Comparison of ENCODE assay signal across 8 cellular contexts in genomic region chr1:17045623-17046022, GRCh38. TPM values are rescaled to one million over a fixed set of nuclear protein-coding genes. Genes with fewer than 3 reads are reported as not detected.
DNase-seq lines count a peak whose midpoint lies in the region; ATAC-seq and TF ChIP-seq lines count a peak whose summit lies in the region.

No MANE protein-coding gene starts in this region.

- no peaks in the 10 kb centered on the region for H3K9me3 Mint-ChIP-seq in stimulated activated effector memory CD8-positive, alpha-beta T cell treated with anti-CD3 and anti-CD28 coated beads, Interleukin-12 subunit alpha, Interleukin-12 subunit beta, amount 100 ng/mL, for 72 hours

- intact Hi-C loops in left ventricle myocardium inferior (cut with micrococcal nuclease): loop anchor here (5.0 kb wide), 1 partner anchor 93 kb away; no protein-coding TSS in a partner anchor

- ATAC-seq in SK-N-SH treated with all-trans-retinoic acid at 6 μM for 48 hours: no peak
- no peak for ATAC-seq in stimulated activated effector memory CD8-positive, alpha-beta T cell treated with anti-CD3 and anti-CD28 coated beads, Interleukin-12 subunit alpha, Interleukin-12 subunit beta, amount 100 ng/mL, for 72 hours

- H3K9me3 ChIP-seq in SK-N-SH: no peaks in the 10 kb centered on the region
- no peaks in the 10 kb centered on the region for H3K9me3 ChIP-seq in left ventricle myocardium inferior (replicated peaks)

- H3K36me3 ChIP-seq in SK-N-SH (replicated peaks in 1 of 2; ENCODE audit: control insufficient read depth in 1 of 2, insufficient read depth in 2 of 2, low read length in 1 of 2) (peaks cover 21 to 55% of the 10 kb centered on the region in 2 experiments), left ventricle myocardium inferior (peaks cover 53% of the 10 kb centered on the region)

- no peak overlapping the region for H3K9ac ChIP-seq in SK-N-SH

- peak overlapping the region in 1 of 2 experiments; percentile 0; a peak in 1 of 4 replicates for H3K4me3 ChIP-seq in SK-N-SH (ENCODE audit: low read depth in 2 of 2, low read length in 1 of 2)
- peak overlapping the region; percentile 46 for H3K4me3 ChIP-seq in left ventricle myocardium inferior

- H3K36me3 Mint-ChIP-seq in stimulated activated effector memory CD8-positive, alpha-beta T cell treated with anti-CD3 and anti-CD28 coated beads, Interleukin-12 subunit alpha, Interleukin-12 subunit beta, amount 100 ng/mL, for 72 hours: peaks cover 83% of the 10 kb centered on the region

- TF ChIP-seq CTCF in SK-N-SH (IDR thresholded peaks at IDR 0.05) (no peak), VCaP (conservative IDR thresholded peaks at IDR 0.05) (no peak), left ventricle myocardium inferior (IDR thresholded peaks at IDR 0.05; ENCODE audit: borderline replicate concordance) (no peak)

- TF ChIP-seq RAD21 in SK-N-SH (IDR thresholded peaks at IDR 0.05; ENCODE audit: low read length): no peak

- H3K4me1 ChIP-seq in SK-N-SH (ENCODE audit: control insufficient read depth in 1 of 2, insufficient read depth in 2 of 2, low read depth in 1 of 2, low read length in 1 of 2): peaks cover 0 to 3% of the 10 kb centered on the region in 2 experiments; a peak in 1 of 4 replicates
- peaks cover 49% of the 10 kb centered on the region for H3K4me1 ChIP-seq in left ventricle myocardium inferior

- CTCF ChIA-PET in SK-N-SH (lab: Yijun Ruan, JAX): interaction anchor here (0.6 to 24.3 kb wide), 30 partner anchors 9 to 425 kb away, joined by 3 to 408 read pairs (median 4); no protein-coding TSS in a partner anchor

- no peak overlapping the region for H3K4me3 Mint-ChIP-seq in stimulated activated effector memory CD8-positive, alpha-beta T cell treated with anti-CD3 and anti-CD28 coated beads, Interleukin-12 subunit alpha, Interleukin-12 subunit beta, amount 100 ng/mL, for 72 hours

- H3K27ac Mint-ChIP-seq in stimulated activated effector memory CD8-positive, alpha-beta T cell treated with anti-CD3 and anti-CD28 coated beads, Interleukin-12 subunit alpha, Interleukin-12 subunit beta, amount 100 ng/mL, for 72 hours: peak overlapping the region; percentile 69

- H3K27ac ChIP-seq in SK-N-SH (ENCODE audit: low read depth in 2 of 2, low read length in 1 of 2) (no peak overlapping the region), VCaP (peak overlapping the region; percentile 23), left ventricle myocardium inferior (replicated peaks) (peak overlapping the region; percentile 42)

- DNase-seq in SK-N-SH (no peak), left ventricle myocardium inferior (no peak), LoVo (ENCODE audit: low spot score) (no peak), NCI-H345 treated with DMSO at 0.1 percent for 48 hours (lab: John Stamatoyannopoulos, UW; ENCODE audit: unreplicated experiment) (no peak)
- no peak for DNase-seq in stimulated activated effector memory CD8-positive, alpha-beta T cell treated with anti-CD3 and anti-CD28 coated beads, Interleukin-12 subunit alpha, Interleukin-12 subunit beta, amount 100 ng/mL, for 72 hours (ENCODE audit: low spot score in 2 of 2)
- no peak for DNase-seq in stimulated activated CD4-positive, alpha-beta T cell treated with anti-CD3 and anti-CD28 coated beads, Interleukin-12 subunit alpha, Interleukin-12 subunit beta, amount 100 ng/mL, for 4 hours

- POLR2A ChIA-PET in SK-N-SH (lab: Yijun Ruan, JAX): no interaction called here

- WGBS in SK-N-SH (ENCODE audit: low lambda C conversion rate): 55% methylated on average over 6 of the region's 6 CpGs

- peaks cover 68% of the 10 kb centered on the region for H3K79me2 ChIP-seq in SK-N-SH (ENCODE audit: insufficient read depth)

- H3K4me2 ChIP-seq in SK-N-SH: 0 out of 2 replicates have a peak overlapping the region, but pooled peaks have one; percentile 12

- no peak for TF ChIP-seq EP300 in SK-N-SH (IDR thresholded peaks at IDR 0.05; ENCODE audit: borderline replicate concordance in 1 of 2, low read depth in 1 of 2, low read length in 1 of 2)

- no peaks in the 10 kb centered on the region for H3K9me2 ChIP-seq in SK-N-SH

- H3K4me1 Mint-ChIP-seq in stimulated activated effector memory CD8-positive, alpha-beta T cell treated with anti-CD3 and anti-CD28 coated beads, Interleukin-12 subunit alpha, Interleukin-12 subunit beta, amount 100 ng/mL, for 72 hours: peaks cover 6% of the 10 kb centered on the region

- no peaks in the 10 kb centered on the region for H4K20me1 ChIP-seq in SK-N-SH (ENCODE audit: insufficient read depth)

- H2AFZ ChIP-seq in SK-N-SH (ENCODE audit: low read depth): no peak overlapping the region

- no peaks in the 10 kb centered on the region for H3K27me3 ChIP-seq in SK-N-SH (ENCODE audit: insufficient read depth)
- H3K27me3 ChIP-seq in left ventricle myocardium inferior (ENCODE audit: low read depth): no peaks in the 10 kb centered on the region

- H3F3A ChIP-seq in SK-N-SH (replicated peaks; ENCODE audit: insufficient read depth): peaks cover 16% of the 10 kb centered on the region

TF ChIP-seq in SK-N-SH, 30 proteins besides CTCF, POLR2A, EP300 and RAD21:
- TF ChIP-seq NFIC (IDR thresholded peaks at IDR 0.05; ENCODE audit: borderline replicate concordance) (no peak), USF2 (IDR thresholded peaks at IDR 0.05; ENCODE audit: borderline replicate concordance, low read depth, low read length) (no peak), YY1 (IDR thresholded peaks at IDR 0.05; ENCODE audit: low read depth) (no peak), TEAD4 (IDR thresholded peaks at IDR 0.05; ENCODE audit: borderline replicate concordance, insufficient read depth) (no peak)
TF ChIP-seq in SK-N-SH: peak in this region for 0.

TF ChIP-seq in SK-N-SH treated with all-trans-retinoic acid at 6 μM for 48 hours, 23 proteins besides CTCF, POLR2A, EP300 and RAD21:
- TF ChIP-seq CSRNP3 (CRISPR knock-in tag; IDR thresholded peaks at IDR 0.05): no peak
- TF ChIP-seq ZC3H10 (CRISPR knock-in tag; IDR thresholded peaks at IDR 0.05): no peak
TF ChIP-seq in SK-N-SH treated with all-trans-retinoic acid at 6 μM for 48 hours: peak in this region for 0.

RNA-seq across cellular contexts. Expression of gene SDHB, which starts 8.2 kb away (rescaled TPM):
- 128 and 139 TPM in 2 replicates for polyA plus RNA-seq in SK-N-SH (2012; rRNA removed)
- 141 and 150 TPM in 2 replicates for polyA plus RNA-seq in SK-N-SH (2012; cell fraction: cytosol; rRNA removed)
- 65.8 and 77.3 TPM in 2 replicates for polyA plus RNA-seq in SK-N-SH (2012; cell fraction: nucleus; rRNA removed)
- 393 TPM for total RNA-seq in left ventricle myocardium inferior

RNA-seq across cellular contexts. Expression of gene ATP13A2, which starts 33.9 kb away (rescaled TPM):
- polyA plus RNA-seq in SK-N-SH (2012; rRNA removed): 15.9 and 29.3 TPM in 2 replicates
- polyA plus RNA-seq in SK-N-SH (2012; cell fraction: cytosol; rRNA removed): 8.2 and 16.2 TPM in 2 replicates
- 36.8 and 62.9 TPM in 2 replicates for polyA plus RNA-seq in SK-N-SH (2012; cell fraction: nucleus; rRNA removed)
- 11.2 TPM for total RNA-seq in left ventricle myocardium inferior

Comparison
In these comparisons a context has a peak if more than half of its experiments do, and no peak if none do; other contexts are left out.
1. H3K27ac ChIP-seq: peak in VCaP (single experiment) and left ventricle myocardium inferior (single experiment); none in SK-N-SH (0 of 2).